8 cellular contexts compared by ENCODE assay signal in genomic region chr6:157597461-157598312, GRCh38.
A peak's percentile ranks its signal among the peaks of the same experiment; 100 is the strongest.
DNase-seq lines count a peak whose midpoint lies in the region; ATAC-seq, FAIRE-seq and TF ChIP-seq lines count a peak whose summit lies in the region.

No MANE protein-coding gene starts in this region.

- H3K27me3 Mint-ChIP-seq in activated CD4-positive, alpha-beta memory T cell treated with anti-CD3 and anti-CD28 coated beads, Interleukin-2, amount 10 ng/mL, durations not matched to agents 7 days and 5 days: no peaks in the 10 kb centered on the region

- ATAC-seq in A549: peak; percentile 77 to 85; a peak in 5 of 6 replicates
- ATAC-seq in HG02610 (IDR thresholded peaks at IDR 0.05; ENCODE audit: unreplicated experiment): no peak
- ATAC-seq in GM21528 (IDR thresholded peaks at IDR 0.05; ENCODE audit: low FRiP score, unreplicated experiment): no peak

- no peak overlapping the region for H3K4me3 Mint-ChIP-seq in activated CD4-positive, alpha-beta memory T cell treated with anti-CD3 and anti-CD28 coated beads, Interleukin-2, amount 10 ng/mL, durations not matched to agents 7 days and 5 days

- no peak overlapping the region for H3K27ac Mint-ChIP-seq in activated CD4-positive, alpha-beta memory T cell treated with anti-CD3 and anti-CD28 coated beads, Interleukin-2, amount 10 ng/mL, durations not matched to agents 7 days and 5 days

- no peak for TF ChIP-seq POLR2A in A549 (IDR thresholded peaks at IDR 0.05; ENCODE audit: low read length)

- H3K79me2 ChIP-seq in neural cell (replicated peaks; ENCODE audit: insufficient read depth, low read length): no peaks in the 10 kb centered on the region

- H3K4me3 ChIP-seq in A549 (no peak overlapping the region), GM12864 (ENCODE audit: low read depth, low read length) (no peak overlapping the region), neural cell (ENCODE audit: low read length) (no peak overlapping the region)

- WGBS in A549 (ENCODE audit: missing lambda C conversion rate): 20% methylated on average over 9 of the region's 9 CpGs

- no peak overlapping the region for H2AFZ ChIP-seq in neural cell (ENCODE audit: low read depth, low read length)

- FAIRE-seq in A549 (lab: Jason Lieb, UNC): no peak

- H3K9me3 Mint-ChIP-seq in activated CD4-positive, alpha-beta memory T cell treated with anti-CD3 and anti-CD28 coated beads, Interleukin-2, amount 10 ng/mL, durations not matched to agents 7 days and 5 days: no peaks in the 10 kb centered on the region

- H3F3A ChIP-seq in neural cell (ENCODE audit: insufficient read depth, low read length, poor library complexity, severe bottlenecking): no peaks in the 10 kb centered on the region

- H3K4me2 ChIP-seq in A549: no peak overlapping the region
- no peak overlapping the region for H3K4me2 ChIP-seq in neural cell (ENCODE audit: low read length)

- H4K20me1 ChIP-seq in neural cell (ENCODE audit: insufficient read depth): no peaks in the 10 kb centered on the region

- DNase-seq in A549 (ENCODE audit: low read depth in 1 of 2, low spot score in 1 of 2): peak; percentile 26 to 28
- no peak for DNase-seq in GM12864 (ENCODE audit: low read depth)
- peak; percentile 46 for DNase-seq in NCI-H146 treated with DMSO at 0.1 percent for 48 hours (lab: John Stamatoyannopoulos, UW; ENCODE audit: unreplicated experiment)
- peak; percentile 56 for DNase-seq in activated CD4-positive, alpha-beta memory T cell treated with anti-CD3 and anti-CD28 coated beads, Interleukin-2, amount 10 ng/mL, durations not matched to agents 7 days and 5 days
- DNase-seq in fibroblast of peridontal ligament (ENCODE audit: extremely low read depth): peak; percentile 44

- CTCF ChIA-PET in A549 (lab: Yijun Ruan, JAX): interaction anchor here (1.0 to 3.5 kb wide), 7 partner anchors 10 to 282 kb away, joined by 3 to 16 read pairs (median 5); no protein-coding TSS in a partner anchor
- CTCF ChIA-PET in activated CD4-positive, alpha-beta memory T cell treated with anti-CD3 and anti-CD28 coated beads, Interleukin-2, amount 10 ng/mL, durations not matched to agents 7 days and 5 days (lab: Charles Lee): interaction anchor here (0.6 to 2.4 kb wide), 5 partner anchors 9 to 283 kb away, joined by 3 to 8 read pairs (median 3); no protein-coding TSS in a partner anchor

- peak; percentile 57 to 63 for TF ChIP-seq RAD21 in A549 (conservative IDR thresholded peaks at IDR 0.05 in 1 of 2, IDR thresholded peaks at IDR 0.05 in 1 of 2)
- peak; percentile 38 for TF ChIP-seq RAD21 in neural cell (conservative IDR thresholded peaks at IDR 0.05)

- TF ChIP-seq EP300 in A549 (IDR thresholded peaks at IDR 0.05) (no peak), neural cell (conservative IDR thresholded peaks at IDR 0.05; ENCODE audit: poor library complexity, severe bottlenecking) (no peak)

- no peak overlapping the region for H3K9ac ChIP-seq in neural cell (ENCODE audit: low read length)

- H3K27me3 ChIP-seq in neural cell (ENCODE audit: insufficient read depth, low read depth, low read length): no peaks in the 10 kb centered on the region

- no peaks in the 10 kb centered on the region for H3K4me1 ChIP-seq in A549

- POLR2A ChIA-PET in A549 (lab: Yijun Ruan, JAX): no interaction called here
- POLR2A ChIA-PET in activated CD4-positive, alpha-beta memory T cell treated with anti-CD3 and anti-CD28 coated beads, Interleukin-2, amount 10 ng/mL, durations not matched to agents 7 days and 5 days (lab: Charles Lee): no interaction called here

- H3K36me3 Mint-ChIP-seq in activated CD4-positive, alpha-beta memory T cell treated with anti-CD3 and anti-CD28 coated beads, Interleukin-2, amount 10 ng/mL, durations not matched to agents 7 days and 5 days (ENCODE audit: low read depth): no peaks in the 10 kb centered on the region

- peaks cover 3% of the 10 kb centered on the region for H3K4me1 Mint-ChIP-seq in activated CD4-positive, alpha-beta memory T cell treated with anti-CD3 and anti-CD28 coated beads, Interleukin-2, amount 10 ng/mL, durations not matched to agents 7 days and 5 days

- H3K27ac ChIP-seq in A549 (no peak overlapping the region), neural cell (ENCODE audit: low read length) (no peak overlapping the region)

- no peaks in the 10 kb centered on the region for H3K9me3 ChIP-seq in A549
- no peaks in the 10 kb centered on the region for H3K9me3 ChIP-seq in neural cell (ENCODE audit: low read length)

- peak; percentile 48 for TF ChIP-seq CTCF in A549 (IDR thresholded peaks at IDR 0.05)
- peak; percentile 48 for TF ChIP-seq CTCF in GM12864 (IDR thresholded peaks at IDR 0.05; ENCODE audit: low read depth, low read length, missing control alignments)
- TF ChIP-seq CTCF in neural cell (IDR thresholded peaks at IDR 0.05; ENCODE audit: poor library complexity, severe bottlenecking): peak; percentile 47

- H3K36me3 ChIP-seq in neural cell (ENCODE audit: insufficient read depth, low read length): no peaks in the 10 kb centered on the region

- no peaks in the 10 kb centered on the region for H3K9me2 ChIP-seq in neural cell (ENCODE audit: insufficient read depth, low read length)

TF ChIP-seq in A549, 52 proteins besides CTCF, POLR2A, EP300 and RAD21:
- peak; percentile 60; the same call in 2 of the 3 replicates for TF ChIP-seq SMC3 (IDR thresholded peaks at IDR 0.05)
- TF ChIP-seq HEYL (CRISPR knock-in tag; IDR thresholded peaks at IDR 0.05): no peak

TF ChIP-seq in neural cell, 6 proteins besides CTCF, POLR2A, EP300 and RAD21:
- TF ChIP-seq REST (IDR thresholded peaks at IDR 0.05; ENCODE audit: borderline replicate concordance) (no peak), SMC3 (conservative IDR thresholded peaks at IDR 0.05; ENCODE audit: poor library complexity) (peak; percentile 58)

Comparison
In these comparisons a context has a peak if more than half of its experiments do, and no peak if none do; other contexts are left out.
1. ATAC-seq: peak in A549 (2 of 2); none in HG02610 (single experiment) and GM21528 (single experiment).
2. Peak in every context shown above with its lines, with median percentiles within 50 percentile points of each other: CTCF ChIP-seq.